In the genomic region with DNA sequence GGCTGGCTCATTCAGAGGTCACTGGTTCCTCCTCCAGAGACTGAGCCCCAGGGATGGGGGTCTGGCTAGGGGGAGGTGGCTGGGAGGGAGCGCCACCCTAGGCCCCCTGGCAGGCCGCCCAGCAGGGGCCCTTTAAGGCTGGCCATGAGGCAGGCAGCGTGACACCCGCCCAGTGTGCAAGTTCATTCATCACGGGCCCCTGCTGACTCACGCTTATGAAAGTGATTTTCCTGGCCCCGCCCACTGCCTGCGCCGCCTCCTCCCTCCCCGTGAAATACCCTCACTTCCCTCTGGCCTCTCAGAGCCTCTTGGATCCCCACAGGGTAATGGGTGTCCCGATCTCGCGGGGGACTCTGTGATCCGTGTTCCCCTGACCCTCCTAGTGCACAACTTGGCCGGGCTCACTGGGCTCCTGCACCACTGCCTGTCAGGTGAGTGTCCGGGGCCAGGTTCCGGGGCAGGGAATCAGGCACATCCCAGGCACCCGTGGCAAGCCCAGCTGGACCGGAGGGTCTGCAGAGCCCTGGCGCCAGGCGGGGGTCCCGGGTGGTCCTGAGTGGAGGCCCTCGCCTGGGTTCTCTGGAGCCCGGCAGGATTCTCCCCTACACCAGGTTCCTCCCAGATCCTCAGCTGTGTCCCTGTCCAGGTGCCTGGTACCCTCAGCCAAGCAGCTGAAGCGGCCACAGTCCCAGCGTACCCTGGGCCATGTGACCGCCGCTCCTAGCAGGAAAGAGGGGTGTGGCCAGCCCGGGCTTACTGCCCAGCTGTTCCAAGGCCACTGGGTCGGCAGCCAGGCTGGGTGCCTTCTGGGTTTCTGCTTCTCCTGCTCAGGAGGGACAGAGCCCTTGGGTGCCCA, we compare ENCODE assay signal across 8 cellular contexts. TPM values are rescaled to one million over a fixed set of nuclear protein-coding genes. Genes with fewer than 3 reads are reported as not detected.
DNase-seq lines count a peak whose midpoint lies in the region; ATAC-seq and TF ChIP-seq lines count a peak whose summit lies in the region.

A gene with protein sequence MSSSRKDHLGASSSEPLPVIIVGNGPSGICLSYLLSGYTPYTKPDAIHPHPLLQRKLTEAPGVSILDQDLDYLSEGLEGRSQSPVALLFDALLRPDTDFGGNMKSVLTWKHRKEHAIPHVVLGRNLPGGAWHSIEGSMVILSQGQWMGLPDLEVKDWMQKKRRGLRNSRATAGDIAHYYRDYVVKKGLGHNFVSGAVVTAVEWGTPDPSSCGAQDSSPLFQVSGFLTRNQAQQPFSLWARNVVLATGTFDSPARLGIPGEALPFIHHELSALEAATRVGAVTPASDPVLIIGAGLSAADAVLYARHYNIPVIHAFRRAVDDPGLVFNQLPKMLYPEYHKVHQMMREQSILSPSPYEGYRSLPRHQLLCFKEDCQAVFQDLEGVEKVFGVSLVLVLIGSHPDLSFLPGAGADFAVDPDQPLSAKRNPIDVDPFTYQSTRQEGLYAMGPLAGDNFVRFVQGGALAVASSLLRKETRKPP (plus strand): TSS at position 301 of the 856 bp plus-strand sequence. CDS start 4,432 bp downstream, outside the sequence.

- no peak for TF ChIP-seq CTCF in Peyer's patch (IDR thresholded peaks at IDR 0.05)
- no peak for TF ChIP-seq CTCF in natural killer cell (IDR thresholded peaks at IDR 0.05)

- H3K36me3 ChIP-seq in HUES6 (ENCODE audit: control insufficient read depth, insufficient read depth, low read length) (no peaks in the 10 kb centered on the region), Peyer's patch (peaks cover 0 to 4% (median 0%) of the 10 kb centered on the region in 3 donors)

- H3K4me3 ChIP-seq in HUES6 (ENCODE audit: low read depth, low read length) (peak within 1 kb of the TSS; percentile 59), Peyer's patch (peak within 1 kb of the TSS; percentile 33 to 76 (median 48))

- H3K36me3 Mint-ChIP-seq in natural killer cell = no peaks in the 10 kb centered on the region

- peaks cover 5% of the 10 kb centered on the region; the same call in 1 of the 2 replicates for H3K27me3 ChIP-seq in HUES6 (ENCODE audit: control insufficient read depth, insufficient read depth, low read length)
- no peaks in the 10 kb centered on the region for H3K27me3 ChIP-seq in Peyer's patch

- intact Hi-C loops in natural killer cell (cut with micrococcal nuclease) = no loop called here

- H3K27me3 Mint-ChIP-seq in natural killer cell (ENCODE audit: low read depth in 2 of 2) = peaks cover 0 to 12% of the 10 kb centered on the region in 2 donors
- H3K27me3 Mint-ChIP-seq in stimulated activated naive CD8-positive, alpha-beta T cell treated with anti-CD3 and anti-CD28 coated beads, Interleukin-15, amount 100 ng/mL, for 72 hours = peaks cover 28% of the 10 kb centered on the region

- peak within 1 kb of the TSS; percentile 39 for H3K9ac ChIP-seq in HUES6 (ENCODE audit: low read length)

- H3K4me1 ChIP-seq in HUES6 (ENCODE audit: control insufficient read depth, insufficient read depth, low read length) (peaks cover 11% of the 10 kb centered on the region; the same call in 1 of the 2 replicates), Peyer's patch (peaks cover 4 to 41% (median 6%) of the 10 kb centered on the region in 4 donors)

- in situ Hi-C loops in Caki2 (cut with HindIII; ENCODE audit: low pct_unique_long_range_greater_than_20kb, low sequenced_read_pairs) = no loop called here

- peak; percentile 98 for TF ChIP-seq POLR2A in Peyer's patch (IDR thresholded peaks at IDR 0.05)

- peak; percentile 96 for DNase-seq in Caki2 (ENCODE audit: low read depth)
- DNase-seq in Peyer's patch = peak; percentile 52 to 96 (median 95)
- peak; percentile 19 to 28 for DNase-seq in activated T-helper 1 cell treated with anti-CD3 and anti-CD28 coated beads, Interleukin-2, amount 50 U/mL, for 16 hours (ENCODE audit: low read depth in 1 of 2, low spot score in 1 of 2)
- peak; percentile 93 for DNase-seq in fibroblast of peridontal ligament (ENCODE audit: extremely low read depth)
- DNase-seq in natural killer cell = peak; percentile 57
- peak; percentile 64 to 78 for DNase-seq in stimulated activated naive CD8-positive, alpha-beta T cell treated with anti-CD3 and anti-CD28 coated beads, Interleukin-15, amount 100 ng/mL, for 72 hours

- H3K4me1 Mint-ChIP-seq in natural killer cell = peaks cover 0 to 15% of the 10 kb centered on the region in 2 donors
- H3K4me1 Mint-ChIP-seq in stimulated activated naive CD8-positive, alpha-beta T cell treated with anti-CD3 and anti-CD28 coated beads, Interleukin-15, amount 100 ng/mL, for 72 hours = peaks cover 32% of the 10 kb centered on the region

- H3K9me3 ChIP-seq in HUES6 (ENCODE audit: control insufficient read depth, insufficient read depth, low read depth, low read length) = peaks cover 3% of the 10 kb centered on the region; the same call in 1 of the 2 replicates
- H3K9me3 ChIP-seq in Peyer's patch = no peaks in the 10 kb centered on the region

- H3K27ac Mint-ChIP-seq in natural killer cell = peak within 1 kb of the TSS in 1 of 2 donors; percentile 38
- H3K27ac Mint-ChIP-seq in stimulated activated naive CD8-positive, alpha-beta T cell treated with anti-CD3 and anti-CD28 coated beads, Interleukin-15, amount 100 ng/mL, for 72 hours = peak within 1 kb of the TSS; percentile 85 to 91

- peak; percentile 87 for ATAC-seq in GM21423 (IDR thresholded peaks at IDR 0.05; ENCODE audit: unreplicated experiment)
- ATAC-seq in natural killer cell = peak; percentile 77 to 96 (median 84)
- peak; percentile 88 for ATAC-seq in stimulated activated naive CD8-positive, alpha-beta T cell treated with anti-CD3 and anti-CD28 coated beads, Interleukin-15, amount 100 ng/mL, for 72 hours

- H3K27ac ChIP-seq in HUES6 (ENCODE audit: low read depth, low read length) = no peak within 1 kb of the TSS
- peak within 1 kb of the TSS; percentile 53 to 98 (median 90) for H3K27ac ChIP-seq in Peyer's patch

- no peak within 1 kb of the TSS for H3K4me3 Mint-ChIP-seq in natural killer cell
- peak within 1 kb of the TSS; percentile 54 to 88 for H3K4me3 Mint-ChIP-seq in stimulated activated naive CD8-positive, alpha-beta T cell treated with anti-CD3 and anti-CD28 coated beads, Interleukin-15, amount 100 ng/mL, for 72 hours

- H3K9me3 Mint-ChIP-seq in natural killer cell = no peaks in the 10 kb centered on the region
- no peaks in the 10 kb centered on the region for H3K9me3 Mint-ChIP-seq in stimulated activated naive CD8-positive, alpha-beta T cell treated with anti-CD3 and anti-CD28 coated beads, Interleukin-15, amount 100 ng/mL, for 72 hours

RNA-seq across cellular contexts. Expression of the gene that starts here (rescaled TPM):
- 65.3 and 69.7 TPM in 2 replicates for total RNA-seq in Caki2 (2014; rRNA removed; shearing (Covaris generic); ENCODE audit: low replicate concordance)
- total RNA-seq in Peyer's patch = 10 to 100 TPM; 17.3 to 99.7 (median 75.2) TPM
- total RNA-seq in natural killer cell = 1 to 10 TPM; 3.9 to 4.1 (median 4.0) TPM

Comparison
In these comparisons a context has a peak if more than half of its experiments do, and no peak if none do; other contexts are left out.
1. DNase-seq: peak in every context shown above with its lines; median percentile 96 in Caki2; 95 in Peyer's patch; 93 in fibroblast of peridontal ligament; 71 in stimulated activated naive CD8-positive, alpha-beta T cell treated with anti-CD3 and anti-CD28 coated beads, Interleukin-15, amount 100 ng/mL, for 72 hours; 57 in natural killer cell; 24 in activated T-helper 1 cell treated with anti-CD3 and anti-CD28 coated beads, Interleukin-2, amount 50 U/mL, for 16 hours.